In genomic region chr16:73956592-73957495, GRCh38 we compare ENCODE assay signal across 8 cellular contexts.
A peak's percentile ranks its signal among the peaks of the same experiment; 100 is the strongest.
DNase-seq lines count a peak whose midpoint lies in the region; ATAC-seq, FAIRE-seq and TF ChIP-seq lines count a peak whose summit lies in the region.

No MANE protein-coding gene starts in this region.

- no peak overlapping the region for H3K4me3 ChIP-seq in Jurkat, Clone E6-1 (ENCODE audit: low read length)
- H3K4me3 ChIP-seq in Peyer's patch (no peak overlapping the region), breast epithelium (no peak overlapping the region), keratinocyte (ENCODE audit: control insufficient read depth in 2 of 3, extremely low read depth in 1 of 3, insufficient read depth in 2 of 3, low read depth in 1 of 3, low read length in 3 of 3) (no peak overlapping the region)

- ATAC-seq in HG03342 (IDR thresholded peaks at IDR 0.05; ENCODE audit: unreplicated experiment), result no peak

- H2AFZ ChIP-seq in keratinocyte (ENCODE audit: control insufficient read depth, low read length), result no peak overlapping the region

- H3K9me3 ChIP-seq in Peyer's patch (no peaks in the 10 kb centered on the region), breast epithelium (no peaks in the 10 kb centered on the region), keratinocyte (ENCODE audit: control insufficient read depth, low read depth, low read length) (no peaks in the 10 kb centered on the region)

- no peak overlapping the region for H3K27ac ChIP-seq in Peyer's patch
- H3K27ac ChIP-seq in breast epithelium, result no peak overlapping the region
- no peak overlapping the region for H3K27ac ChIP-seq in keratinocyte (ENCODE audit: control insufficient read depth, insufficient read depth, low read length)

- H3K4me2 ChIP-seq in keratinocyte (ENCODE audit: control insufficient read depth, extremely low read depth, insufficient read depth, low read depth, low read length), result no peak overlapping the region

- intact Hi-C loops in breast epithelium (cut with DNase I; ENCODE audit: low total_unique reads), result no loop called here

- H3K27me3 ChIP-seq in Peyer's patch (no peaks in the 10 kb centered on the region), breast epithelium (peaks cover 0 to 5% of the 10 kb centered on the region in 2 donors), keratinocyte (ENCODE audit: control insufficient read depth, extremely low read depth, insufficient read depth, low read length) (no peaks in the 10 kb centered on the region)

- H4K20me1 ChIP-seq in keratinocyte (ENCODE audit: control insufficient read depth, extremely low read depth, insufficient read depth, low read length), result no peaks in the 10 kb centered on the region

- dilution Hi-C loops in keratinocyte (cut with MboI; ENCODE audit: extremely low pct_ligation_motif_present, low sequenced_read_pairs), result no loop called here

- no peak for FAIRE-seq in keratinocyte (lab: Jason Lieb, UNC)

- no peaks in the 10 kb centered on the region for H3K79me2 ChIP-seq in keratinocyte (ENCODE audit: control insufficient read depth, insufficient read depth, low read length)

- H3K9ac ChIP-seq in keratinocyte (ENCODE audit: control insufficient read depth, extremely low read depth, insufficient read depth, low read length), result no peak overlapping the region

- DNase-seq in 8988T (peak; percentile 27), GM04503 (ENCODE audit: low read depth) (peak; percentile 14), Peyer's patch (peak in 1 of 3 donors; percentile 63), breast epithelium (ENCODE audit: low spot score in 2 of 2) (peak in 1 of 2 donors; percentile 30), keratinocyte (ENCODE audit: low read depth, low spot score) (no peak)
- DNase-seq in Jurkat, Clone E6-1 (ENCODE audit: low read depth, low spot score), result peak; percentile 44
- peak; percentile 25 for DNase-seq in stimulated activated CD4-positive, alpha-beta T cell treated with anti-CD3 and anti-CD28 coated beads, Interleukin-4, amount 100 ng/mL, for 24 hours

- TF ChIP-seq CTCF in Peyer's patch (IDR thresholded peaks at IDR 0.05) (peak; percentile 29 to 60 (median 54)), breast epithelium (IDR thresholded peaks at IDR 0.05) (peak in 2 of 3 donors; percentile 48 to 65), keratinocyte (optimal IDR thresholded peaks at IDR 0.05 in 1 of 3, IDR thresholded peaks at IDR 0.05 in 1 of 3, conservative IDR thresholded peaks at IDR 0.05 in 1 of 3; ENCODE audit: extremely low read depth in 1 of 3, insufficient read depth in 2 of 3, low read length in 3 of 3) (peak; percentile 59 to 77 (median 77))

- H3K36me3 ChIP-seq in Peyer's patch (no peaks in the 10 kb centered on the region), breast epithelium (no peaks in the 10 kb centered on the region), keratinocyte (ENCODE audit: control insufficient read depth in 2 of 2, extremely low read depth in 1 of 2, insufficient read depth in 2 of 2, low read length in 2 of 2) (no peaks in the 10 kb centered on the region)

- H3K4me1 ChIP-seq in Peyer's patch, result no peaks in the 10 kb centered on the region
- H3K4me1 ChIP-seq in breast epithelium, result no peaks in the 10 kb centered on the region
- H3K4me1 ChIP-seq in keratinocyte (ENCODE audit: control insufficient read depth, extremely low read depth, insufficient read depth, low read length), result no peaks in the 10 kb centered on the region

- no peak for TF ChIP-seq POLR2A in Peyer's patch (IDR thresholded peaks at IDR 0.05)
- TF ChIP-seq POLR2A in breast epithelium (IDR thresholded peaks at IDR 0.05), result no peak

- H3K9me1 ChIP-seq in keratinocyte (ENCODE audit: control insufficient read depth, extremely low read depth, insufficient read depth, low read length), result no peaks in the 10 kb centered on the region
